ENCODE assay signal across 2 cellular contexts in the genomic region with DNA sequence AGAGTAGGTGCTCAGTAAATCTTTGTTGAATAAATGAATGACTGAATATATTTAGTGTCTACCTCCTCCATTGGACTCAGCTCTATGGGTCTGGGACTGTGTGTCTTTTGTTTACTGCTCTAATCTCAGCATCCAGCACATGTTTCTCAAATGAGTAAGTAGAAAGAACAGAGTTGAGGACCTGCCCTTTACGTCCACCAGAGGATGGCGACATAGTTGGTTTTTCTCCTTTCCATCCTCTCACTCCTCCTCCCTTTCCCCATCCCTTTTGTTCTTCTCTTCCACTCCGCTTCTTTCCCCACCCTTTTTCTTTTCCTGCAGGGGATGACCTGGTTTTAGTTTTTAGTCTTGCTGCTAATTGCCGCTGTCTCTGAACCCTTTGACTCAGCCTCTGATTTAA.
TF ChIP-seq lines count a peak whose summit lies in the region.

No MANE protein-coding gene starts in this region.

TF ChIP-seq in HepG2, 621 proteins besides CTCF, POLR2A, EP300 and RAD21:
- TF ChIP-seq, protein P1, sequence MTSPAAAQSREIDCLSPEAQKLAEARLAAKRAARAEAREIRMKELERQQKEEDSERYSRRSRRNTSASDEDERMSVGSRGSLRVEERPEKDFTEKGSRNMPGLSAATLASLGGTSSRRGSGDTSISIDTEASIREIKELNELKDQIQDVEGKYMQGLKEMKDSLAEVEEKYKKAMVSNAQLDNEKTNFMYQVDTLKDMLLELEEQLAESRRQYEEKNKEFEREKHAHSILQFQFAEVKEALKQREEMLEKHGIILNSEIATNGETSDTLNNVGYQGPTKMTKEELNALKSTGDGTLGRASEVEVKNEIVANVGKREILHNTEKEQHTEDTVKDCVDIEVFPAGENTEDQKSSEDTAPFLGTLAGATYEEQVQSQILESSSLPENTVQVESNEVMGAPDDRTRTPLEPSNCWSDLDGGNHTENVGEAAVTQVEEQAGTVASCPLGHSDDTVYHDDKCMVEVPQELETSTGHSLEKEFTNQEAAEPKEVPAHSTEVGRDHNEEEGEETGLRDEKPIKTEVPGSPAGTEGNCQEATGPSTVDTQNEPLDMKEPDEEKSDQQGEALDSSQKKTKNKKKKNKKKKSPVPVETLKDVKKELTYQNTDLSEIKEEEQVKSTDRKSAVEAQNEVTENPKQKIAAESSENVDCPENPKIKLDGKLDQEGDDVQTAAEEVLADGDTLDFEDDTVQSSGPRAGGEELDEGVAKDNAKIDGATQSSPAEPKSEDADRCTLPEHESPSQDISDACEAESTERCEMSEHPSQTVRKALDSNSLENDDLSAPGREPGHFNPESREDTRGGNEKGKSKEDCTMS (CRISPR knock-in tag; conservative IDR thresholded peaks at IDR 0.05) = no peak
- TF ChIP-seq HNRNPK (IDR thresholded peaks at IDR 0.05; ENCODE audit: low read depth, low read length, poor library complexity, severe bottlenecking) (peak; percentile 29), RBM22 (optimal IDR thresholded peaks at IDR 0.05; ENCODE audit: low read length) (peak; percentile 23)
TF ChIP-seq in HepG2: peak in this region for 2.

TF ChIP-seq in K562, 482 proteins besides CTCF, POLR2A, EP300 and RAD21:
- TF ChIP-seq KDM1A (IDR thresholded peaks at IDR 0.05) = peak in 1 of 2 experiments; percentile 48; a peak in 1 of 4 replicates
- no peak for TF ChIP-seq BMI1 (IDR thresholded peaks at IDR 0.05; ENCODE audit: low read length)
